In the genomic region with DNA sequence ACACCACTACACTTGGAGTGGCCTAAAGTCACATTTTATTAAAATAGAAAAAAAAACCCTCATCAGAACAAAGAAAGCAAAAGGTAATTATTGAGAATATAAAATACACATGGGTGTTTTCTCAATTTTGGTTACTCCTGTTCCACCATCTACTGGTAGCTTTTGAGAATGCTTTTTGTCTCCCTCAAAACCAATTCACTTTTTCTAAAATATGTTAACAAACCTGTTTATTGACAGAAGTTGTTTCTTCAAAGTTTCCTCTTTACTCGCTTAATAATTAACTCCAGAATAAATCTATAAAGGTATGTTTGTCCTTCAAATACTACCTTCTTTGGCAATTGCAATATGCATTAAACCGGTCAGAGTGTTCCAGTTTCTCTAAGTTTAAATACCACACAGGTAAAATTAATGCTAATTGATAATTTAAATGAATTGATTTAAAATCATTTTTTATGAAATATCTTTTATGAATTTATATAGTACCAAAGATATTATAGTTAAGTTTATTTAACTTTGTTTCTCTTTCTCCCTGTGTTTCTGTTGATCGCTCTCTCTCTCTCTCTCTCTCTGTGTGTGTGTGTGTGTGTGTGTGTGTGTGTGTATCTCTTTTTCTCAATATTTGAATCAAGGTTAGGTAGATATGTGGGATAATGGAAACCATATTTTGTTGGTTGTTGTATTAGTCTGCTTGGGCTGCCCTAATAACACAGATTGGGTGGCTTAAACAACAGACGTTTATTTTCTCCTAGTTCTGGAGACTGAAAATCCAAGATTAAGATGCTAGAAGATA, we compare ENCODE assay signal across 14 cellular contexts.
DNase-seq lines count a peak whose midpoint lies in the region; ATAC-seq and TF ChIP-seq lines count a peak whose summit lies in the region.
"Had no signal": no experiment of that assay in that cellular context is flagged by ENCODE, and none has a peak within 500 bp of the region (broad histone marks: within the 10 kb centered on the region; RNA-seq: fewer than 3 reads in every experiment).

No MANE protein-coding gene starts in this region.

- H3K36me3 Mint-ChIP-seq in stimulated activated effector memory CD8-positive, alpha-beta T cell treated with anti-CD3 and anti-CD28 coated beads, Interleukin-12 subunit alpha, Interleukin-12 subunit beta, amount 100 ng/mL, for 72 hours = no peaks in the 10 kb centered on the region
- H3K36me3 Mint-ChIP-seq: activated naive CD4-positive, alpha-beta T cell treated with anti-CD3 and anti-CD28 coated beads, Interleukin-2, amount 50 U/mL, for 24 hours had no signal

- no peak for TF ChIP-seq EP300 in neural cell (conservative IDR thresholded peaks at IDR 0.05; ENCODE audit: poor library complexity, severe bottlenecking)

- H4K20me1 ChIP-seq in neural cell (ENCODE audit: insufficient read depth) = no peaks in the 10 kb centered on the region

- H2AFZ ChIP-seq in neural cell (ENCODE audit: low read depth, low read length) = no peak overlapping the region

- H3K9ac ChIP-seq in neural cell (ENCODE audit: low read length) = no peak overlapping the region

- no peak overlapping the region for H3K4me3 ChIP-seq in H7 (ENCODE audit: insufficient read depth, low read depth, low read length)
- no peak overlapping the region for H3K4me3 ChIP-seq in body of pancreas
- H3K4me3 ChIP-seq in neural cell (ENCODE audit: low read length) = no peak overlapping the region
- H3K4me3 ChIP-seq in heart right ventricle = no peak overlapping the region
- H3K4me3 ChIP-seq: tibial artery had no signal

- intact Hi-C loops in body of pancreas (cut with DNase I) = no loop called here
- intact Hi-C loops in heart right ventricle (cut with DNase I) = no loop called here

- 18 to 21% methylated on average over 4 of the region's 4 CpGs for whole genome bisulfite sequencing in body of pancreas, 2 donors
- WGBS in heart right ventricle, 2 donors = 84 to 90% methylated on average over 4 of the region's 4 CpGs

- H3K9me2 ChIP-seq in neural cell (ENCODE audit: insufficient read depth, low read length) = no peaks in the 10 kb centered on the region

- H3K27ac ChIP-seq in body of pancreas = peak overlapping the region in 1 of 4 donors; percentile 8
- H3K27ac ChIP-seq in neural cell (ENCODE audit: low read length) = no peak overlapping the region
- no peak overlapping the region for H3K27ac ChIP-seq in heart right ventricle
- H3K27ac ChIP-seq: tibial artery had no signal

- no peak overlapping the region for H3K27ac Mint-ChIP-seq in stimulated activated effector memory CD8-positive, alpha-beta T cell treated with anti-CD3 and anti-CD28 coated beads, Interleukin-12 subunit alpha, Interleukin-12 subunit beta, amount 100 ng/mL, for 72 hours
- H3K27ac Mint-ChIP-seq: activated naive CD4-positive, alpha-beta T cell treated with anti-CD3 and anti-CD28 coated beads, Interleukin-2, amount 50 U/mL, for 24 hours had no signal

- no peaks in the 10 kb centered on the region for H3K79me2 ChIP-seq in neural cell (replicated peaks; ENCODE audit: insufficient read depth, low read length)

- no peaks in the 10 kb centered on the region for H3F3A ChIP-seq in neural cell (ENCODE audit: insufficient read depth, low read length, poor library complexity, severe bottlenecking)

- H3K36me3 ChIP-seq in H7 (replicated peaks; ENCODE audit: control insufficient read depth, insufficient read depth, low read length) = no peaks in the 10 kb centered on the region
- no peaks in the 10 kb centered on the region for H3K36me3 ChIP-seq in body of pancreas (replicated peaks in 1 of 2; ENCODE audit: insufficient read depth in 1 of 2, low read depth in 2 of 2)
- no peaks in the 10 kb centered on the region for H3K36me3 ChIP-seq in neural cell (ENCODE audit: insufficient read depth, low read length)
- no peaks in the 10 kb centered on the region for H3K36me3 ChIP-seq in heart right ventricle
- H3K36me3 ChIP-seq: tibial artery had no signal

- H3K4me2 ChIP-seq in neural cell (ENCODE audit: low read length) = no peak overlapping the region

- no peak for TF ChIP-seq POLR2A in body of pancreas (IDR thresholded peaks at IDR 0.05)

- H3K27me3 ChIP-seq in H7 (ENCODE audit: control insufficient read depth, insufficient read depth, low read length) (no peaks in the 10 kb centered on the region), body of pancreas (no peaks in the 10 kb centered on the region), neural cell (ENCODE audit: insufficient read depth, low read depth, low read length) (no peaks in the 10 kb centered on the region), heart right ventricle (no peaks in the 10 kb centered on the region)
- H3K27me3 ChIP-seq: tibial artery had no signal

- peaks cover 8% of the 10 kb centered on the region for H3K9me3 Mint-ChIP-seq in stimulated activated effector memory CD8-positive, alpha-beta T cell treated with anti-CD3 and anti-CD28 coated beads, Interleukin-12 subunit alpha, Interleukin-12 subunit beta, amount 100 ng/mL, for 72 hours

- H3K4me3 Mint-ChIP-seq in stimulated activated effector memory CD8-positive, alpha-beta T cell treated with anti-CD3 and anti-CD28 coated beads, Interleukin-12 subunit alpha, Interleukin-12 subunit beta, amount 100 ng/mL, for 72 hours = no peak overlapping the region
- H3K4me3 Mint-ChIP-seq: activated naive CD4-positive, alpha-beta T cell treated with anti-CD3 and anti-CD28 coated beads, Interleukin-2, amount 50 U/mL, for 24 hours had no signal

- H3K9me3 ChIP-seq in body of pancreas = no peaks in the 10 kb centered on the region
- H3K9me3 ChIP-seq in neural cell (ENCODE audit: low read length) = no peaks in the 10 kb centered on the region
- H3K9me3 ChIP-seq in heart right ventricle = peaks cover 0 to 4% (median 0%) of the 10 kb centered on the region in 11 donors
- H3K9me3 ChIP-seq: tibial artery had no signal

- peak in 6 of 7 experiments; percentile 9 to 63 (median 57) for TF ChIP-seq CTCF in body of pancreas (IDR thresholded peaks at IDR 0.05)
- TF ChIP-seq CTCF in neural cell (IDR thresholded peaks at IDR 0.05; ENCODE audit: poor library complexity, severe bottlenecking) = peak; percentile 39
- TF ChIP-seq CTCF in heart right ventricle (IDR thresholded peaks at IDR 0.05) = no peak

- TF ChIP-seq RAD21 in neural cell (conservative IDR thresholded peaks at IDR 0.05) = peak; percentile 28

- H3K4me1 Mint-ChIP-seq in stimulated activated effector memory CD8-positive, alpha-beta T cell treated with anti-CD3 and anti-CD28 coated beads, Interleukin-12 subunit alpha, Interleukin-12 subunit beta, amount 100 ng/mL, for 72 hours = no peaks in the 10 kb centered on the region
- H3K4me1 Mint-ChIP-seq: activated naive CD4-positive, alpha-beta T cell treated with anti-CD3 and anti-CD28 coated beads, Interleukin-2, amount 50 U/mL, for 24 hours had no signal

- ATAC-seq in body of pancreas = peak; percentile 80
- ATAC-seq in HG03565 (IDR thresholded peaks at IDR 0.05; ENCODE audit: unreplicated experiment) = no peak
- ATAC-seq in heart right ventricle = no peak
- no peak for ATAC-seq in stimulated activated effector memory CD8-positive, alpha-beta T cell treated with anti-CD3 and anti-CD28 coated beads, Interleukin-12 subunit alpha, Interleukin-12 subunit beta, amount 100 ng/mL, for 72 hours

- peak; percentile 4 for DNase-seq in H7
- DNase-seq in NCI-H1694 treated with DMSO at 0.1 percent for 48 hours (lab: John Stamatoyannopoulos, UW) = peak; percentile 72
- DNase-seq in body of pancreas = no peak
- no peak for DNase-seq in NCI-H226
- DNase-seq in heart right ventricle = no peak
- DNase-seq in stimulated activated effector memory CD8-positive, alpha-beta T cell treated with anti-CD3 and anti-CD28 coated beads, Interleukin-12 subunit alpha, Interleukin-12 subunit beta, amount 100 ng/mL, for 72 hours (ENCODE audit: low spot score in 2 of 2) = no peak
- DNase-seq: activated CD8-positive, alpha-beta memory T cell treated with anti-CD3 and anti-CD28 coated beads for 24 hours; cerebellar nuclear complex; KBM-7; T-helper 2 cell; tibial artery had no signal

- H3K4me1 ChIP-seq in body of pancreas = peaks cover 16% of the 10 kb centered on the region
- H3K4me1 ChIP-seq in heart right ventricle = no peaks in the 10 kb centered on the region
- H3K4me1 ChIP-seq: tibial artery had no signal

TF ChIP-seq in neural cell, 6 proteins besides CTCF, POLR2A, EP300 and RAD21:
- TF ChIP-seq MXI1 (conservative IDR thresholded peaks at IDR 0.05; ENCODE audit: poor library complexity, severe bottlenecking) (no peak), SMC3 (conservative IDR thresholded peaks at IDR 0.05; ENCODE audit: poor library complexity) (peak; percentile 24), TAF1 (IDR thresholded peaks at IDR 0.05; ENCODE audit: low read depth) (no peak)

Comparison
In these comparisons a context has a peak if more than half of its experiments do, and no peak if none do; other contexts are left out.
1. DNase-seq: peak in H7 (single experiment) and NCI-H1694 treated with DMSO at 0.1 percent for 48 hours (single experiment); none in body of pancreas (0 of 4), NCI-H226 (single experiment), heart right ventricle (0 of 2) and stimulated activated effector memory CD8-positive, alpha-beta T cell treated with anti-CD3 and anti-CD28 coated beads, Interleukin-12 subunit alpha, Interleukin-12 subunit beta, amount 100 ng/mL, for 72 hours (0 of 2).
2. CTCF ChIP-seq: peak in body of pancreas (6 of 7) and neural cell (single experiment); none in heart right ventricle (0 of 9).